ENCODE assay signal across 20 cellular contexts in the genomic region with DNA sequence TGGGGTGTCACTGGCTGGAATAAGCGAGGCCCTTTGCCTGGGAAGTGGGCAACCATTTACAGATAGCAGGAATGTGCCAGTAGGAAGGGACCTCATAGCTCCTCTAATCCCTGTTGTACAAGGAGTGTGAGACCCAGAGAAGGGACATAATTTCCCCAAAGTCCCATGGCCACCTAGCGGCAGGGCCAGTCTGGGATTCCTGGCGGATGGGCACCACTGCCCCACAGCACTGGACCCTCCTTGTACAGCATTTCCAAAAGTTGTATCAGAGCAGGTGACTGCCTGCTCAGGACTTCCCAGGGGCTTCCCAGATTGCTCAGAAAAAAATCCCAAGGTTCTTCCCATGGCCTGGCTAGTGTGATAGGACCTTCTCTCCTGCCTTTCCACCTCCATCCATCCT.
"Had no signal": no experiment of that assay in that cellular context is flagged by ENCODE, and none has a peak within 500 bp of the region (broad histone marks: within the 10 kb centered on the region; RNA-seq: fewer than 3 reads in every experiment).

No MANE protein-coding gene starts in this region.

- H3K79me2 ChIP-seq: hepatocyte, parathyroid adenoma had no signal

- H3K27me3 ChIP-seq: body of pancreas, foreskin keratinocyte, hepatocyte, sigmoid colon, thyroid gland had no signal

- H3K9me3 Mint-ChIP-seq: activated CD8-positive, alpha-beta T cell treated with anti-CD3 and anti-CD28 coated beads for 36 hours; activated naive CD8-positive, alpha-beta T cell treated with anti-CD3 and anti-CD28 coated beads for 36 hours; activated T-helper 17 cell treated with anti-CD3 and anti-CD28 coated beads, Interleukin-2, amount 50 U/mL, for 72 hours; stimulated activated naive B cell treated with anti-CD40 and anti-IgM and Interleukin-4, amounts not matched to agents 10 μg/mL and 1 μg/mL and 100 μg/mL, for 72 hours had no signal

- H3K27ac ChIP-seq: body of pancreas, dorsolateral prefrontal cortex, foreskin keratinocyte, parathyroid adenoma, spleen, thyroid gland had no signal

- H3K27me3 Mint-ChIP-seq: activated CD8-positive, alpha-beta T cell treated with anti-CD3 and anti-CD28 coated beads for 36 hours; activated naive CD8-positive, alpha-beta T cell treated with anti-CD3 and anti-CD28 coated beads for 36 hours; activated T-helper 17 cell treated with anti-CD3 and anti-CD28 coated beads, Interleukin-2, amount 50 U/mL, for 72 hours; stimulated activated naive B cell treated with anti-CD40 and anti-IgM and Interleukin-4, amounts not matched to agents 10 μg/mL and 1 μg/mL and 100 μg/mL, for 72 hours had no signal

- H3K36me3 Mint-ChIP-seq: activated naive CD8-positive, alpha-beta T cell treated with anti-CD3 and anti-CD28 coated beads for 36 hours; stimulated activated naive B cell treated with anti-CD40 and anti-IgM and Interleukin-4, amounts not matched to agents 10 μg/mL and 1 μg/mL and 100 μg/mL, for 72 hours had no signal

- H3K4me3 Mint-ChIP-seq: activated CD8-positive, alpha-beta T cell treated with anti-CD3 and anti-CD28 coated beads for 36 hours; activated naive CD8-positive, alpha-beta T cell treated with anti-CD3 and anti-CD28 coated beads for 36 hours; activated T-helper 17 cell treated with anti-CD3 and anti-CD28 coated beads, Interleukin-2, amount 50 U/mL, for 72 hours; stimulated activated naive B cell treated with anti-CD40 and anti-IgM and Interleukin-4, amounts not matched to agents 10 μg/mL and 1 μg/mL and 100 μg/mL, for 72 hours had no signal

- ATAC-seq: activated CD8-positive, alpha-beta T cell treated with anti-CD3 and anti-CD28 coated beads for 36 hours; activated T-helper 17 cell treated with anti-CD3 and anti-CD28 coated beads, Interleukin-2, amount 50 U/mL, for 72 hours; body of pancreas; foreskin keratinocyte; stimulated activated naive B cell treated with anti-CD40 and anti-IgM and Interleukin-4, amounts not matched to agents 10 μg/mL and 1 μg/mL and 100 μg/mL, for 72 hours had no signal

- H2AFZ ChIP-seq: hepatocyte, parathyroid adenoma had no signal

- H3K4me1 ChIP-seq: body of pancreas, parathyroid adenoma, thyroid gland had no signal

- DNase-seq: activated CD4-positive, alpha-beta T cell treated with anti-CD3 and anti-CD28 coated beads for 48 hours; activated CD4-positive, CD25-positive, alpha-beta regulatory T cell; activated CD8-positive, alpha-beta T cell treated with anti-CD3 and anti-CD28 coated beads for 36 hours; activated naive CD4-positive, alpha-beta T cell; activated naive CD8-positive, alpha-beta T cell treated with anti-CD3 and anti-CD28 coated beads for 36 hours; activated T-cell treated with anti-CD3 and anti-CD28 coated beads, Interleukin-2, amount 50 U/mL, for 1 hour; amniotic stem cell; body of pancreas; dorsolateral prefrontal cortex; foreskin keratinocyte; sigmoid colon; spleen; stimulated activated naive B cell treated with anti-CD40 and anti-IgM and Interleukin-4, amounts not matched to agents 10 μg/mL and 1 μg/mL and 100 μg/mL, for 72 hours; T-helper 1 cell; T-helper 9 cell; thyroid gland had no signal

- H3K4me1 Mint-ChIP-seq: activated naive CD8-positive, alpha-beta T cell treated with anti-CD3 and anti-CD28 coated beads for 36 hours; activated T-helper 17 cell treated with anti-CD3 and anti-CD28 coated beads, Interleukin-2, amount 50 U/mL, for 72 hours; stimulated activated naive B cell treated with anti-CD40 and anti-IgM and Interleukin-4, amounts not matched to agents 10 μg/mL and 1 μg/mL and 100 μg/mL, for 72 hours had no signal

- H3K36me3 ChIP-seq: sigmoid colon, spleen, thyroid gland had no signal

- H3K9me3 ChIP-seq: body of pancreas, sigmoid colon, spleen, thyroid gland had no signal

- H3K27ac Mint-ChIP-seq: activated CD8-positive, alpha-beta T cell treated with anti-CD3 and anti-CD28 coated beads for 36 hours; activated naive CD8-positive, alpha-beta T cell treated with anti-CD3 and anti-CD28 coated beads for 36 hours; activated T-helper 17 cell treated with anti-CD3 and anti-CD28 coated beads, Interleukin-2, amount 50 U/mL, for 72 hours; stimulated activated naive B cell treated with anti-CD40 and anti-IgM and Interleukin-4, amounts not matched to agents 10 μg/mL and 1 μg/mL and 100 μg/mL, for 72 hours had no signal

- H3K4me2 ChIP-seq: hepatocyte had no signal

- H3K4me3 ChIP-seq: body of pancreas, dorsolateral prefrontal cortex, hepatocyte, lung, sigmoid colon, spleen, thyroid gland had no signal

- H3K9ac ChIP-seq: parathyroid adenoma had no signal
